In genomic region chr4:154292589-154292988, GRCh38 we compare ENCODE assay signal across 17 cellular contexts.
"Had no signal": no experiment of that assay in that cellular context is flagged by ENCODE, and none has a peak within 500 bp of the region (broad histone marks: within the 10 kb centered on the region; RNA-seq: fewer than 3 reads in every experiment).

No MANE protein-coding gene starts in this region.

- H3K4me1 ChIP-seq: adrenal gland, colonic mucosa, left ventricle myocardium inferior, psoas muscle, spleen, suprapubic skin, upper lobe of left lung had no signal

- H3K27me3 ChIP-seq: adrenal gland, colonic mucosa, spleen, suprapubic skin, upper lobe of left lung had no signal

- H3K4me3 ChIP-seq: adrenal gland, colonic mucosa, left ventricle myocardium inferior, psoas muscle, spleen, suprapubic skin, upper lobe of left lung had no signal

- H3K9me3 ChIP-seq: adrenal gland, colonic mucosa, psoas muscle, suprapubic skin had no signal

- H3K27ac ChIP-seq: adrenal gland, colonic mucosa, left ventricle myocardium inferior, psoas muscle, spleen, suprapubic skin, upper lobe of left lung had no signal

- ATAC-seq: psoas muscle; sciatic nerve; stimulated activated naive CD8-positive, alpha-beta T cell treated with anti-CD3 and anti-CD28 coated beads, Interleukin-15, Interleukin-2, amounts not matched to agents 100 U/mL and 50 U/mL, for 24 hours had no signal

- DNase-seq: activated CD4-positive, alpha-beta T cell treated with anti-CD3 and anti-CD28 coated beads for 1 hour; activated CD8-positive, alpha-beta memory T cell treated with anti-CD3 and anti-CD28 coated beads for 24 hours; activated naive CD4-positive, alpha-beta T cell treated with Interleukin-2 at 50 U/mL for 16 hours; adrenal gland; colonic mucosa; foreskin melanocyte; head of caudate nucleus; islet precursor cell; left ventricle myocardium inferior; psoas muscle; spleen; stimulated activated CD4-positive, alpha-beta T cell treated with anti-CD3 and anti-CD28 coated beads, Interleukin-2, amount 100 ng/mL, for 48 hours; stimulated activated CD8-positive, alpha-beta memory T cell treated with anti-CD3 and anti-CD28 coated beads, Interleukin-4, amount 100 ng/mL, for 48 hours; stimulated activated naive CD8-positive, alpha-beta T cell treated with anti-CD3 and anti-CD28 coated beads, Interleukin-15, Interleukin-2, amounts not matched to agents 100 U/mL and 50 U/mL, for 24 hours; upper lobe of left lung had no signal

- H3K36me3 ChIP-seq: adrenal gland, colonic mucosa, left ventricle myocardium inferior, spleen, suprapubic skin, upper lobe of left lung had no signal
